ENCODE assay signal across 29 cellular contexts in genomic region chr2:162254472-162254871, GRCh38. TPM values are rescaled to one million over a fixed set of nuclear protein-coding genes. Genes with fewer than 3 reads are reported as not detected.
"Had no signal": no experiment of that assay in that cellular context is flagged by ENCODE, and none has a peak within 500 bp of the region (broad histone marks: within the 10 kb centered on the region; RNA-seq: fewer than 3 reads in every experiment).

No MANE protein-coding gene starts in this region.

- DNase-seq: activated CD4-positive, alpha-beta memory T cell treated with anti-CD3 and anti-CD28 coated beads, Interleukin-2, amount 10 ng/mL, durations not matched to agents 7 days and 5 days; activated CD4-positive, alpha-beta T cell treated with anti-CD3 and anti-CD28 coated beads for 36 hours; activated gamma-delta T cell; activated naive CD4-positive, alpha-beta T cell treated with Interleukin-2 at 50 U/mL for 16 hours; activated naive CD8-positive, alpha-beta T cell treated with anti-CD3 and anti-CD28 coated beads, Interleukin-2, amount 10 ng/mL, durations not matched to agents 7 days and 5 days; activated T-cell treated with anti-CD3 and anti-CD28 coated beads, Interleukin-2, amount 50 U/mL, for 1 hour; amygdala; NCI-H1092 treated with DMSO at 0.1 percent for 48 hours; NCI-H1417; NCI-H146; NCI-H187; NCI-H2029 treated with DMSO at 0.1 percent for 48 hours; NCI-H2107; NCI-H345; NCI-H524 treated with DMSO at 0.1 percent for 48 hours; PC-3; Peyer's patch; RPMI8226; SHP77 treated with DMSO at 0.1 percent for 48 hours; SK-N-SH had no signal

- H3K27ac Mint-ChIP-seq: activated CD4-positive, alpha-beta memory T cell treated with anti-CD3 and anti-CD28 coated beads, Interleukin-2, amount 10 ng/mL, durations not matched to agents 7 days and 5 days; activated CD4-positive, alpha-beta T cell treated with anti-CD3 and anti-CD28 coated beads for 36 hours; activated naive CD4-positive, alpha-beta T cell treated with anti-CD3 and anti-CD28 coated beads, Interleukin-2, amount 50 U/mL, for 24 hours; activated naive CD8-positive, alpha-beta T cell treated with anti-CD3 and anti-CD28 coated beads, Interleukin-2, amount 10 ng/mL, durations not matched to agents 7 days and 5 days; activated T-helper 2 cell treated with anti-CD3 and anti-CD28 coated beads, Interferon-gamma antibody, Interleukin-2, Interleukin-4, amounts not matched to agents 10 μg/mL and 5 μg/mL and 100 μg/mL, durations not matched to agents 14 hours and 24 hours and 36 hours; T-helper 1 cell treated with Interleukin-12 subunit alpha and Interleukin-12 subunit beta and Interleukin-4 antibody, amounts not matched to agents 30 μg/mL and 1 μg/mL, for 36 hours; T-helper 2 cell treated with Interferon-gamma antibody and Interleukin-4, amounts not matched to agents 5 μg/mL and 100 μg/mL, for 36 hours had no signal

- H3K9ac ChIP-seq: KMS-11, SK-N-SH had no signal

- H3K4me3 ChIP-seq: ascending aorta, Peyer's patch, SJSA1 had no signal

- H3K4me3 Mint-ChIP-seq: activated CD4-positive, alpha-beta memory T cell treated with anti-CD3 and anti-CD28 coated beads, Interleukin-2, amount 10 ng/mL, durations not matched to agents 7 days and 5 days; activated CD4-positive, alpha-beta T cell treated with anti-CD3 and anti-CD28 coated beads for 36 hours; activated naive CD4-positive, alpha-beta T cell treated with anti-CD3 and anti-CD28 coated beads, Interleukin-2, amount 50 U/mL, for 24 hours; activated naive CD8-positive, alpha-beta T cell treated with anti-CD3 and anti-CD28 coated beads, Interleukin-2, amount 10 ng/mL, durations not matched to agents 7 days and 5 days; T-helper 1 cell treated with Interleukin-12 subunit alpha and Interleukin-12 subunit beta and Interleukin-4 antibody, amounts not matched to agents 30 μg/mL and 1 μg/mL, for 36 hours; T-helper 2 cell treated with Interferon-gamma antibody and Interleukin-4, amounts not matched to agents 5 μg/mL and 100 μg/mL, for 36 hours had no signal

- H3K4me2 ChIP-seq: KMS-11, SK-N-SH had no signal

- H3K36me3 ChIP-seq: ascending aorta, Peyer's patch, SJSA1 had no signal

- H3K4me1 Mint-ChIP-seq: activated CD4-positive, alpha-beta memory T cell treated with anti-CD3 and anti-CD28 coated beads, Interleukin-2, amount 10 ng/mL, durations not matched to agents 7 days and 5 days; activated CD4-positive, alpha-beta T cell treated with anti-CD3 and anti-CD28 coated beads for 36 hours; activated naive CD4-positive, alpha-beta T cell treated with anti-CD3 and anti-CD28 coated beads, Interleukin-2, amount 50 U/mL, for 24 hours; activated naive CD8-positive, alpha-beta T cell treated with anti-CD3 and anti-CD28 coated beads, Interleukin-2, amount 10 ng/mL, durations not matched to agents 7 days and 5 days had no signal

- H3K9me2 ChIP-seq: SK-N-SH had no signal

- H3K27ac ChIP-seq: ascending aorta, KMS-11, Peyer's patch, SJSA1 had no signal

- H3K9me3 Mint-ChIP-seq: activated CD4-positive, alpha-beta memory T cell treated with anti-CD3 and anti-CD28 coated beads, Interleukin-2, amount 10 ng/mL, durations not matched to agents 7 days and 5 days; activated naive CD8-positive, alpha-beta T cell treated with anti-CD3 and anti-CD28 coated beads, Interleukin-2, amount 10 ng/mL, durations not matched to agents 7 days and 5 days; activated T-helper 2 cell treated with anti-CD3 and anti-CD28 coated beads, Interferon-gamma antibody, Interleukin-2, Interleukin-4, amounts not matched to agents 10 μg/mL and 5 μg/mL and 100 μg/mL, durations not matched to agents 14 hours and 24 hours and 36 hours; T-helper 1 cell treated with Interleukin-12 subunit alpha and Interleukin-12 subunit beta and Interleukin-4 antibody, amounts not matched to agents 30 μg/mL and 1 μg/mL, for 36 hours; T-helper 2 cell treated with Interferon-gamma antibody and Interleukin-4, amounts not matched to agents 5 μg/mL and 100 μg/mL, for 36 hours had no signal

- H3K27me3 ChIP-seq: ascending aorta, Peyer's patch, SJSA1 had no signal

- H3K36me3 Mint-ChIP-seq: activated naive CD8-positive, alpha-beta T cell treated with anti-CD3 and anti-CD28 coated beads, Interleukin-2, amount 10 ng/mL, durations not matched to agents 7 days and 5 days had no signal

- H3K9me3 ChIP-seq: ascending aorta, Peyer's patch, SJSA1, SK-N-SH had no signal

- H3K4me1 ChIP-seq: Peyer's patch had no signal

RNA-seq across cellular contexts. Expression of gene FAP, which starts 11.2 kb away (rescaled TPM):
- total RNA-seq: activated CD4-positive, alpha-beta memory T cell treated with anti-CD3 and anti-CD28 coated beads, Interleukin-2, amount 10 ng/mL, durations not matched to agents 7 days and 5 days; activated CD4-positive, alpha-beta T cell treated with anti-CD3 and anti-CD28 coated beads for 36 hours; activated CD8-positive, alpha-beta memory T cell treated with anti-CD3 and anti-CD28 coated beads for 36 hours; activated naive CD8-positive, alpha-beta T cell treated with anti-CD3 and anti-CD28 coated beads, Interleukin-2, amount 10 ng/mL, durations not matched to agents 7 days and 5 days; activated T-helper 2 cell treated with anti-CD3 and anti-CD28 coated beads, Interferon-gamma antibody, Interleukin-2, Interleukin-4, amounts not matched to agents 10 μg/mL and 5 μg/mL and 100 μg/mL, durations not matched to agents 14 hours and 24 hours and 36 hours; NCI-H460; PC-3 had no signal
